Comparison of ENCODE assay signal across 36 cellular contexts in the genomic region with DNA sequence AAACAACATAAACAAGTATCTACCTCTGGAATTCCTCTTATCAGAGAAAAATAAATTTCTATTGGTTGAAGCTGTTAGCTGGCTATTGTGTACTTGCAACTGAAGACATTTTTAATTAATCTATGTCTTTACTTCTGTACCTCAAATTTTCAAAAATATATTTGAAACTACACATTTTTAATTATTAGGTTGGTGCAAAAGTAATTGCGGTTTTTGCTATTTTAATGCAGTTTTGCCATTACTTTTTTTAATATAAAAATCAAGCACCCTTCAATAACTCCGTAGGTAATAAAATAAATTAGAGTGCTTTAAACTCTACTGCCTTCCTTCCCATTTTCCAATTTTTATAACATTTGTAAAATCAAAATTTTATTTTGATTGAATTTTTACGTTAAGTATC.
A peak's percentile ranks its signal among the peaks of the same experiment; 100 is the strongest.
DNase-seq lines count a peak whose midpoint lies in the region; ATAC-seq, FAIRE-seq and TF ChIP-seq lines count a peak whose summit lies in the region.
"Had no signal": no experiment of that assay in that cellular context is flagged by ENCODE, and none has a peak within 500 bp of the region (broad histone marks: within the 10 kb centered on the region; RNA-seq: fewer than 3 reads in every experiment).

No MANE protein-coding gene starts in this region.

- H2AFZ ChIP-seq in HepG2 (ENCODE audit: low read length): no peak overlapping the region

- no peak overlapping the region for H3K9ac ChIP-seq in HepG2 (ENCODE audit: insufficient read depth, low read depth, low read length)
- H3K9ac ChIP-seq: BLaER1; BLaER1 treated with 17β-estradiol and CSF1 and Interleukin-3, amounts not matched to agents 10 nM and 100 nM had no signal

- CTCF ChIA-PET in HepG2 (lab: Yijun Ruan, JAX; ENCODE audit: low intra/inter-chr PET ratio, low total read pairs): no interaction called here
- CTCF ChIA-PET in HEK293T (lab: Yijun Ruan, JAX): interaction anchor here (0.7 kb wide), 1 partner anchor 790 kb away, joined by 3 read pairs; no protein-coding TSS in a partner anchor
- CTCF ChIA-PET in activated CD4-positive, alpha-beta memory T cell treated with anti-CD3 and anti-CD28 coated beads for 36 hours (lab: Charles Lee): no interaction called here

- ATAC-seq in HepG2: no peak
- no peak for ATAC-seq in right lobe of liver
- ATAC-seq in GM18861 (IDR thresholded peaks at IDR 0.05; ENCODE audit: unreplicated experiment): no peak
- ATAC-seq: A549; CD8-positive, alpha-beta T cell had no signal

- H4K20me1 ChIP-seq in HepG2 (ENCODE audit: insufficient read depth, low read length): no peaks in the 10 kb centered on the region
- H4K20me1 ChIP-seq: BLaER1; BLaER1 treated with 17β-estradiol and CSF1 and Interleukin-3, amounts not matched to agents 10 nM and 100 nM had no signal

- H3K27me3 ChIP-seq in HepG2 (ENCODE audit: control insufficient read depth in 1 of 2, insufficient read depth in 2 of 2, low read length in 2 of 2) (no peaks in the 10 kb centered on the region), right lobe of liver (no peaks in the 10 kb centered on the region)
- H3K27me3 ChIP-seq: BE2C; BLaER1; BLaER1 treated with 17β-estradiol and CSF1 and Interleukin-3, amounts not matched to agents 10 nM and 100 nM had no signal

- H3K27ac Mint-ChIP-seq in activated CD4-positive, alpha-beta memory T cell treated with anti-CD3 and anti-CD28 coated beads for 36 hours: no peak overlapping the region
- H3K27ac Mint-ChIP-seq: B cell; CD14-positive monocyte; CD4-positive, alpha-beta memory T cell; CD4-positive, alpha-beta T cell; CD4-positive, CD25-positive, alpha-beta regulatory T cell; CD8-positive, alpha-beta memory T cell; CD8-positive, alpha-beta T cell had no signal

- no peaks in the 10 kb centered on the region for H3K4me1 Mint-ChIP-seq in activated CD4-positive, alpha-beta memory T cell treated with anti-CD3 and anti-CD28 coated beads for 36 hours (ENCODE audit: low read depth)
- H3K4me1 Mint-ChIP-seq: B cell had no signal

- no peaks in the 10 kb centered on the region for H3K36me3 Mint-ChIP-seq in activated CD4-positive, alpha-beta memory T cell treated with anti-CD3 and anti-CD28 coated beads for 36 hours
- H3K36me3 Mint-ChIP-seq: CD4-positive, alpha-beta memory T cell; CD4-positive, CD25-positive, alpha-beta regulatory T cell; CD8-positive, alpha-beta memory T cell; CD8-positive, alpha-beta T cell had no signal

- no peaks in the 10 kb centered on the region for H3K9me3 Mint-ChIP-seq in activated CD4-positive, alpha-beta memory T cell treated with anti-CD3 and anti-CD28 coated beads for 36 hours
- H3K9me3 Mint-ChIP-seq: CD14-positive monocyte; CD4-positive, alpha-beta memory T cell; CD4-positive, alpha-beta T cell; CD4-positive, CD25-positive, alpha-beta regulatory T cell; CD8-positive, alpha-beta memory T cell; CD8-positive, alpha-beta T cell had no signal

- POLR2A ChIA-PET in HepG2 (lab: Yijun Ruan, JAX): no interaction called here
- POLR2A ChIA-PET in HEK293T (lab: Yijun Ruan, JAX): no interaction called here
- POLR2A ChIA-PET in activated CD4-positive, alpha-beta memory T cell treated with anti-CD3 and anti-CD28 coated beads for 36 hours (lab: Charles Lee): no interaction called here

- TF ChIP-seq POLR2A in HepG2 (IDR thresholded peaks at IDR 0.05; ENCODE audit: insufficient read depth in 1 of 2, low read depth in 2 of 2, low read length in 2 of 2) (no peak), right lobe of liver (IDR thresholded peaks at IDR 0.05) (no peak)

- no peaks in the 10 kb centered on the region for H3K79me2 ChIP-seq in HepG2 (ENCODE audit: insufficient read depth, low read length)

- WGBS in HepG2 (ENCODE audit: low lambda C conversion rate): 3% methylated on average over 3 of the region's 3 CpGs
- 92% methylated on average over 3 of the region's 3 CpGs for WGBS in right lobe of liver (ENCODE audit: insufficient coverage, low coverage, low lambda C conversion rate, missing lambda C conversion rate)

- TF ChIP-seq RAD21 in HepG2 (CRISPR knock-in tag; IDR thresholded peaks at IDR 0.05): no peak

- H3K27me3 Mint-ChIP-seq in activated CD4-positive, alpha-beta memory T cell treated with anti-CD3 and anti-CD28 coated beads for 36 hours: no peaks in the 10 kb centered on the region
- H3K27me3 Mint-ChIP-seq: B cell had no signal

- no peak overlapping the region for H3K4me3 ChIP-seq in HepG2 (replicated peaks in 1 of 3; ENCODE audit: insufficient read depth in 1 of 3, low read depth in 2 of 3, low read length in 3 of 3)
- no peak overlapping the region for H3K4me3 ChIP-seq in right lobe of liver
- H3K4me3 ChIP-seq: A549; BLaER1; BLaER1 treated with 17β-estradiol and CSF1 and Interleukin-3, amounts not matched to agents 10 nM and 100 nM had no signal

- H3K4me3 Mint-ChIP-seq in activated CD4-positive, alpha-beta memory T cell treated with anti-CD3 and anti-CD28 coated beads for 36 hours: no peak overlapping the region
- H3K4me3 Mint-ChIP-seq: B cell; CD14-positive monocyte; CD4-positive, alpha-beta memory T cell; CD4-positive, alpha-beta T cell; CD4-positive, CD25-positive, alpha-beta regulatory T cell; CD8-positive, alpha-beta memory T cell; CD8-positive, alpha-beta T cell had no signal

- TF ChIP-seq EP300 in HepG2 (IDR thresholded peaks at IDR 0.05; ENCODE audit: low read depth in 2 of 2, low read length in 2 of 2): no peak
- no peak for TF ChIP-seq EP300 in HepG2 (CRISPR knock-in tag; IDR thresholded peaks at IDR 0.05; ENCODE audit: borderline replicate concordance)

- TF ChIP-seq CTCF in HepG2 (CRISPR knock-in tag; IDR thresholded peaks at IDR 0.05) (no peak), right lobe of liver (IDR thresholded peaks at IDR 0.05) (no peak)

- no peak overlapping the region for H3K27ac ChIP-seq in HepG2 (ENCODE audit: extremely low read length, insufficient read depth, low read length)
- H3K27ac ChIP-seq in right lobe of liver: no peak overlapping the region
- H3K27ac ChIP-seq: 22Rv1; A549; BLaER1; BLaER1 treated with 17β-estradiol and CSF1 and Interleukin-3, amounts not matched to agents 10 nM and 100 nM; C4-2B had no signal

- no peak overlapping the region for H3K4me2 ChIP-seq in HepG2 (ENCODE audit: low read depth, low read length)
- H3K4me2 ChIP-seq: A549; BLaER1; BLaER1 treated with 17β-estradiol and CSF1 and Interleukin-3, amounts not matched to agents 10 nM and 100 nM had no signal

- H3K4me1 ChIP-seq in HepG2 (ENCODE audit: insufficient read depth, low read length): no peaks in the 10 kb centered on the region
- peaks cover 0 to 16% (median 5%) of the 10 kb centered on the region in 4 donors for H3K4me1 ChIP-seq in right lobe of liver
- H3K4me1 ChIP-seq: A549, BE2C, Caco-2 had no signal

- intact Hi-C loops in HepG2 (cut with micrococcal nuclease; ENCODE audit: unreplicated experiment): loop anchor here (10.0 kb wide), 1 partner anchor 259 kb away; a partner anchor contains a TSS
- intact Hi-C loops in right lobe of liver (cut with DNase I): no loop called here
- intact Hi-C loops in activated CD4-positive, alpha-beta memory T cell treated with anti-CD3 and anti-CD28 coated beads for 36 hours (cut with micrococcal nuclease): no loop called here

- FAIRE-seq in HepG2 (lab: Jason Lieb, UNC): no peak
- FAIRE-seq in G401.6 (lab: Jason Lieb, UNC): peak; percentile 3
- peak; percentile 50 for FAIRE-seq in TTC549 (lab: Jason Lieb, UNC)
- FAIRE-seq: A204.1 had no signal

- H3K36me3 ChIP-seq in HepG2 (replicated peaks in 1 of 2; ENCODE audit: control insufficient read depth in 1 of 2, insufficient read depth in 2 of 2, low read length in 2 of 2) (no peaks in the 10 kb centered on the region), right lobe of liver (no peaks in the 10 kb centered on the region)
- H3K36me3 ChIP-seq: BE2C; BLaER1; BLaER1 treated with 17β-estradiol and CSF1 and Interleukin-3, amounts not matched to agents 10 nM and 100 nM had no signal

- no peaks in the 10 kb centered on the region for H3K9me3 ChIP-seq in HepG2 (ENCODE audit: low read length)
- H3K9me3 ChIP-seq in right lobe of liver: no peaks in the 10 kb centered on the region
- H3K9me3 ChIP-seq: A549; BE2C; BLaER1; BLaER1 treated with 17β-estradiol and CSF1 and Interleukin-3, amounts not matched to agents 10 nM and 100 nM; Caco-2 had no signal

- in situ Hi-C loops in HepG2 (cut with HindIII; ENCODE audit: extremely low pct_ligation_motif_present, low pct_unique_long_range_greater_than_20kb): no loop called here

- DNase-seq in HepG2 (ENCODE audit: low spot score): no peak
- no peak for DNase-seq in right lobe of liver
- DNase-seq in HEK293T (ENCODE audit: extremely low spot score): no peak
- DNase-seq in activated CD4-positive, alpha-beta memory T cell treated with anti-CD3 and anti-CD28 coated beads for 36 hours: no peak
- no peak for DNase-seq in NCI-H1436 (lab: John Stamatoyannopoulos, UW)
- DNase-seq: 8988T; ACHN; AML-193; BE2C; C1 segment of cervical spinal cord; Caco-2; Calu3; CD4-positive, alpha-beta memory T cell; CD4-positive, alpha-beta T cell; CD4-positive, CD25-positive, alpha-beta regulatory T cell; CD8-positive, alpha-beta memory T cell; CD8-positive, alpha-beta T cell; COR-L47; DMS 273 treated with DMSO at 0.1 percent for 48 hours; DMS153; DMS53; DMS79; DMS79 treated with DMSO at 0.1 percent for 48 hours; DND-41; EL had no signal

- no TSS peak for BruUV-seq in HepG2 (replicated peaks; lab: Mats Ljungman, UMichigan)

TF ChIP-seq in HepG2, 621 proteins besides CTCF, POLR2A, EP300 and RAD21 (continues in another document):
- no peak for TF ChIP-seq PRPF4 (IDR thresholded peaks at IDR 0.05; ENCODE audit: low read depth, low read length, poor library complexity, severe bottlenecking)
- no peak for TF ChIP-seq ZSCAN29 (CRISPR knock-in tag; conservative IDR thresholded peaks at IDR 0.05)

TF ChIP-seq in HEK293T, 16 proteins besides CTCF, POLR2A, EP300 and RAD21:
- TF ChIP-seq ARNT (IDR thresholded peaks at IDR 0.05) (no peak), ELF4 (IDR thresholded peaks at IDR 0.05) (peak; percentile 51; the same call in 1 of the 2 replicates)
TF ChIP-seq in HEK293T: peak in this region for 1.
